8 cellular contexts compared by ENCODE assay signal in genomic region chr19:5686647-5687359, GRCh38.
DNase-seq lines count a peak whose midpoint lies in the region; ATAC-seq and TF ChIP-seq lines count a peak whose summit lies in the region.

No MANE protein-coding gene starts in this region.

- H3K27ac Mint-ChIP-seq in T-helper 2 cell treated with Interferon-gamma antibody and Interleukin-4, amounts not matched to agents 5 μg/mL and 100 μg/mL, for 36 hours: peak overlapping the region; percentile 89

- ATAC-seq in HG02678 (IDR thresholded peaks at IDR 0.05; ENCODE audit: unreplicated experiment): peak; percentile 60

- DNase-seq in GM12864 (ENCODE audit: low read depth) (peak; percentile 84), NCI-H1417 treated with DMSO at 0.1 percent for 48 hours (lab: John Stamatoyannopoulos, UW) (peak; percentile 60), astrocyte of the cerebellum (ENCODE audit: low read depth) (peak; percentile 69), hypothalamus (lab: John Stamatoyannopoulos, UW) (peak in 50 of 51 donors; percentile 46 to 96 (median 84)), retina (peak; percentile 95), NCI-H2227 treated with DMSO at 0.1 percent for 48 hours (lab: John Stamatoyannopoulos, UW) (no peak)
- peak; percentile 98 for DNase-seq in T-helper 2 cell treated with Interferon-gamma antibody and Interleukin-4, amounts not matched to agents 5 μg/mL and 100 μg/mL, for 36 hours (ENCODE audit: low spot score)

- peaks cover 16% of the 10 kb centered on the region for H3K4me1 Mint-ChIP-seq in T-helper 2 cell treated with Interferon-gamma antibody and Interleukin-4, amounts not matched to agents 5 μg/mL and 100 μg/mL, for 36 hours (ENCODE audit: low read depth)

- H3K4me3 Mint-ChIP-seq in T-helper 2 cell treated with Interferon-gamma antibody and Interleukin-4, amounts not matched to agents 5 μg/mL and 100 μg/mL, for 36 hours: peak overlapping the region; percentile 86

- H3K27me3 Mint-ChIP-seq in T-helper 2 cell treated with Interferon-gamma antibody and Interleukin-4, amounts not matched to agents 5 μg/mL and 100 μg/mL, for 36 hours (ENCODE audit: low read depth): no peaks in the 10 kb centered on the region

- TF ChIP-seq CTCF in GM12864 (IDR thresholded peaks at IDR 0.05; ENCODE audit: low read depth, low read length, missing control alignments): peak; percentile 86
- peak; percentile 81 for TF ChIP-seq CTCF in astrocyte of the cerebellum (IDR thresholded peaks at IDR 0.05; ENCODE audit: low read depth, low read length, missing control alignments)

- H3K9me3 Mint-ChIP-seq in T-helper 2 cell treated with Interferon-gamma antibody and Interleukin-4, amounts not matched to agents 5 μg/mL and 100 μg/mL, for 36 hours: no peaks in the 10 kb centered on the region

- peaks cover 10% of the 10 kb centered on the region for H3K36me3 Mint-ChIP-seq in T-helper 2 cell treated with Interferon-gamma antibody and Interleukin-4, amounts not matched to agents 5 μg/mL and 100 μg/mL, for 36 hours (ENCODE audit: low read depth)

- H3K4me3 ChIP-seq in GM12864 (ENCODE audit: low read depth, low read length) (peak overlapping the region; percentile 73), astrocyte of the cerebellum (ENCODE audit: low read depth, low read length) (peak overlapping the region; percentile 46)

- in situ Hi-C loops in astrocyte of the cerebellum (cut with HindIII; ENCODE audit: low sequenced_read_pairs): no loop called here
